Comparison of ENCODE assay signal across 8 cellular contexts in genomic region chr6:90285611-90286381, GRCh38. TPM values are rescaled to one million over a fixed set of nuclear protein-coding genes. Genes with fewer than 3 reads are reported as not detected.
DNase-seq lines count a peak whose midpoint lies in the region; ATAC-seq and TF ChIP-seq lines count a peak whose summit lies in the region.

No MANE protein-coding gene starts in this region.

- no peaks in the 10 kb centered on the region for H3K36me3 Mint-ChIP-seq in WTC11
- H3K36me3 Mint-ChIP-seq in stimulated activated naive B cell treated with anti-CD40 and anti-IgM and Interleukin-4, amounts not matched to agents 10 μg/mL and 1 μg/mL and 100 μg/mL, for 72 hours: peaks cover 12 to 38% of the 10 kb centered on the region in 2 donors

- CTCF ChIA-PET in WTC11 (lab: Charles Lee): interaction anchor here (0.7 to 7.4 kb wide), 13 partner anchors 13 to 345 kb away, joined by 3 to 125 read pairs (median 3); no protein-coding TSS in a partner anchor

- POLR2A ChIA-PET in WTC11 (lab: Charles Lee): no interaction called here

- intact Hi-C loops in lower leg skin (cut with DNase I; ENCODE audit: low total_unique reads): no loop called here

- TF ChIP-seq POLR2A in NB4 (IDR thresholded peaks at IDR 0.05; ENCODE audit: extremely low read depth, insufficient read length) (no peak), lower leg skin (IDR thresholded peaks at IDR 0.05) (no peak)

- H3K27me3 Mint-ChIP-seq in WTC11 (ENCODE audit: low read depth): no peaks in the 10 kb centered on the region
- H3K27me3 Mint-ChIP-seq in stimulated activated naive B cell treated with anti-CD40 and anti-IgM and Interleukin-4, amounts not matched to agents 10 μg/mL and 1 μg/mL and 100 μg/mL, for 72 hours: no peaks in the 10 kb centered on the region

- ATAC-seq in HG02763 (IDR thresholded peaks at IDR 0.05; ENCODE audit: unreplicated experiment) (peak; percentile 63), WTC11 (peak; percentile 75)
- peak; percentile 54 to 57 for ATAC-seq in stimulated activated naive B cell treated with anti-CD40 and anti-IgM and Interleukin-4, amounts not matched to agents 10 μg/mL and 1 μg/mL and 100 μg/mL, for 72 hours (replicated peaks)

- H3K9me3 Mint-ChIP-seq in WTC11: peaks cover 9% of the 10 kb centered on the region; the same call in 1 of the 2 replicates
- peaks cover 0 to 4% of the 10 kb centered on the region in 2 donors for H3K9me3 Mint-ChIP-seq in stimulated activated naive B cell treated with anti-CD40 and anti-IgM and Interleukin-4, amounts not matched to agents 10 μg/mL and 1 μg/mL and 100 μg/mL, for 72 hours

- WGBS in lower leg skin, 2 donors: 12 to 14% methylated on average over 9 of the region's 9 CpGs

- peaks cover 45% of the 10 kb centered on the region for H3K4me1 Mint-ChIP-seq in WTC11
- peaks cover 54 to 94% of the 10 kb centered on the region in 2 donors for H3K4me1 Mint-ChIP-seq in stimulated activated naive B cell treated with anti-CD40 and anti-IgM and Interleukin-4, amounts not matched to agents 10 μg/mL and 1 μg/mL and 100 μg/mL, for 72 hours

- peak overlapping the region; percentile 3; the same call in 1 of the 2 replicates for H3K27ac Mint-ChIP-seq in WTC11
- H3K27ac Mint-ChIP-seq in stimulated activated naive B cell treated with anti-CD40 and anti-IgM and Interleukin-4, amounts not matched to agents 10 μg/mL and 1 μg/mL and 100 μg/mL, for 72 hours: peak overlapping the region; percentile 97

- H3K4me3 Mint-ChIP-seq in WTC11: peak overlapping the region; percentile 24; the same call in 1 of the 2 replicates
- peak overlapping the region; percentile 83 to 84 for H3K4me3 Mint-ChIP-seq in stimulated activated naive B cell treated with anti-CD40 and anti-IgM and Interleukin-4, amounts not matched to agents 10 μg/mL and 1 μg/mL and 100 μg/mL, for 72 hours

- no peak for TF ChIP-seq CTCF in NB4 (IDR thresholded peaks at IDR 0.05; ENCODE audit: low read depth, low read length)
- no peak for TF ChIP-seq CTCF in WTC11 (IDR thresholded peaks at IDR 0.05)
- no peak for TF ChIP-seq CTCF in lower leg skin (IDR thresholded peaks at IDR 0.05)

- DNase-seq in activated CD8-positive, alpha-beta memory T cell treated with anti-CD3 and anti-CD28 coated beads for 24 hours: peak; percentile 76
- no peak for DNase-seq in activated CD8-positive, alpha-beta memory T cell treated with anti-CD3 and anti-CD28 coated beads, Interleukin-2, amount 50 U/mL, for 4 hours
- peak; percentile 87 for DNase-seq in NB4 (ENCODE audit: low read depth)
- DNase-seq in WTC11 (ENCODE audit: low spot score): peak; percentile 62
- DNase-seq in dermis blood vessel endothelial cell: peak; percentile 89
- peak; percentile 79 to 93 for DNase-seq in lower leg skin (ENCODE audit: low spot score in 2 of 2)
- peak; percentile 38 for DNase-seq in stimulated activated naive B cell treated with anti-CD40 and anti-IgM and Interleukin-4, amounts not matched to agents 10 μg/mL and 1 μg/mL and 100 μg/mL, for 72 hours

- H3K4me3 ChIP-seq in NB4 (ENCODE audit: low read depth, low read length) (peak overlapping the region; percentile 16), lower leg skin (ENCODE audit: low read depth, poor library complexity, severe bottlenecking) (no peak overlapping the region)

TF ChIP-seq in WTC11, 78 proteins besides CTCF, POLR2A, EP300 and RAD21 (continues in another document):
- TF ChIP-seq MXD4 (CRISPR knock-in tag; IDR thresholded peaks at IDR 0.05; ENCODE audit: borderline replicate concordance): no peak
- TF ChIP-seq TEAD1 (CRISPR knock-in tag; IDR thresholded peaks at IDR 0.05): no peak
- TF ChIP-seq ZNF317 (CRISPR knock-in tag; IDR thresholded peaks at IDR 0.05; ENCODE audit: borderline replicate concordance, low read depth): no peak
- TF ChIP-seq ATF1 (CRISPR knock-in tag; IDR thresholded peaks at IDR 0.05): no peak
- peak; percentile 89 for TF ChIP-seq NFE2L1 (CRISPR knock-in tag; IDR thresholded peaks at IDR 0.05)
- TF ChIP-seq KAT7 (CRISPR knock-in tag; IDR thresholded peaks at IDR 0.05; ENCODE audit: borderline replicate concordance): no peak
- no peak for TF ChIP-seq ZSCAN18 (CRISPR knock-in tag; IDR thresholded peaks at IDR 0.05)
- TF ChIP-seq ZNF512 (CRISPR knock-in tag; IDR thresholded peaks at IDR 0.05; ENCODE audit: borderline replicate concordance): no peak
- TF ChIP-seq FOXK1 (CRISPR knock-in tag; IDR thresholded peaks at IDR 0.05): peak; percentile 67
- TF ChIP-seq NR3C1 (CRISPR knock-in tag; conservative IDR thresholded peaks at IDR 0.05; ENCODE audit: low read depth): no peak
- TF ChIP-seq, protein P1, sequence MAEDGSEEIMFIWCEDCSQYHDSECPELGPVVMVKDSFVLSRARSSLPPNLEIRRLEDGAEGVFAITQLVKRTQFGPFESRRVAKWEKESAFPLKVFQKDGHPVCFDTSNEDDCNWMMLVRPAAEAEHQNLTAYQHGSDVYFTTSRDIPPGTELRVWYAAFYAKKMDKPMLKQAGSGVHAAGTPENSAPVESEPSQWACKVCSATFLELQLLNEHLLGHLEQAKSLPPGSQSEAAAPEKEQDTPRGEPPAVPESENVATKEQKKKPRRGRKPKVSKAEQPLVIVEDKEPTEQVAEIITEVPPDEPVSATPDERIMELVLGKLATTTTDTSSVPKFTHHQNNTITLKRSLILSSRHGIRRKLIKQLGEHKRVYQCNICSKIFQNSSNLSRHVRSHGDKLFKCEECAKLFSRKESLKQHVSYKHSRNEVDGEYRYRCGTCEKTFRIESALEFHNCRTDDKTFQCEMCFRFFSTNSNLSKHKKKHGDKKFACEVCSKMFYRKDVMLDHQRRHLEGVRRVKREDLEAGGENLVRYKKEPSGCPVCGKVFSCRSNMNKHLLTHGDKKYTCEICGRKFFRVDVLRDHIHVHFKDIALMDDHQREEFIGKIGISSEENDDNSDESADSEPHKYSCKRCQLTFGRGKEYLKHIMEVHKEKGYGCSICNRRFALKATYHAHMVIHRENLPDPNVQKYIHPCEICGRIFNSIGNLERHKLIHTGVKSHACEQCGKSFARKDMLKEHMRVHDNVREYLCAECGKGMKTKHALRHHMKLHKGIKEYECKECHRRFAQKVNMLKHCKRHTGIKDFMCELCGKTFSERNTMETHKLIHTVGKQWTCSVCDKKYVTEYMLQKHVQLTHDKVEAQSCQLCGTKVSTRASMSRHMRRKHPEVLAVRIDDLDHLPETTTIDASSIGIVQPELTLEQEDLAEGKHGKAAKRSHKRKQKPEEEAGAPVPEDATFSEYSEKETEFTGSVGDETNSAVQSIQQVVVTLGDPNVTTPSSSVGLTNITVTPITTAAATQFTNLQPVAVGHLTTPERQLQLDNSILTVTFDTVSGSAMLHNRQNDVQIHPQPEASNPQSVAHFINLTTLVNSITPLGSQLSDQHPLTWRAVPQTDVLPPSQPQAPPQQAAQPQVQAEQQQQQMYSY (CRISPR knock-in tag; IDR thresholded peaks at IDR 0.05): no peak
- TF ChIP-seq PREB (CRISPR knock-in tag; IDR thresholded peaks at IDR 0.05; ENCODE audit: borderline replicate concordance): no peak
- no peak for TF ChIP-seq ZMAT4 (CRISPR knock-in tag; IDR thresholded peaks at IDR 0.05)

RNA-seq across cellular contexts. Expression of gene BACH2, which starts 10.8 kb away (rescaled TPM):
- total RNA-seq in WTC11 (2021): 3.9 to 5.9 TPM (median 4.5 TPM) in 3 replicates
- 1.2 and 1.3 TPM in 2 replicates for total RNA-seq in dermis blood vessel endothelial cell
- 10 to 100 TPM in 2 of 4 donors, 1 to 10 TPM in 2; 9.3 to 34.5 (median 11.1) TPM for total RNA-seq in lower leg skin
